ENCODE assay signal across 28 cellular contexts in the genomic region with DNA sequence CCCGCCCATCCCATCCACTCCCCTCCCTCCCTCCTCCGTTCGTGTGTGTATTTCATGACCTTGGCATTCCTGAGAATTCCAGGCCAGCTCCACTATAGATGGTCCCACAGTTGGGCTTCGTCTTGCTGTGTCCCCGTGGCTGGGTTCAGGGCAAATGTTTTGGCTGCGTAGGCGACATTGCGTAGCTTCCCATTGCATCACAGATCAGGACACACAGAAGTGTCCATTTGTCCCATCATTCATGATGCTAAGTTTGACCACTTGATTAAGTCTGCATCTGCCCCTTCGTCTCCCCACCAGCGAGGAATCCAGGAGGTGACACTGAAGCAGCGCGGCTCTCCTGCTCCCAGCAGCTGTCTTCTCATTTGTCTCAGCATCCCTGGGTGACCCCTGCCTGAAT. TPM values are rescaled to one million over a fixed set of nuclear protein-coding genes. Genes with fewer than 3 reads are reported as not detected.
"Had no signal": no experiment of that assay in that cellular context is flagged by ENCODE, and none has a peak within 500 bp of the region (broad histone marks: within the 10 kb centered on the region; RNA-seq: fewer than 3 reads in every experiment).

No MANE protein-coding gene starts in this region.

- H3K9me3 ChIP-seq: colonic mucosa, esophagus muscularis mucosa, mucosa of descending colon, prostate gland, suprapubic skin, transverse colon, upper lobe of right lung, uterus had no signal

- H3K27ac ChIP-seq: colonic mucosa, esophagus muscularis mucosa, foreskin keratinocyte, parathyroid adenoma, prostate gland, suprapubic skin, transverse colon, upper lobe of right lung, uterus had no signal

- DNase-seq: colonic mucosa; effector CD8-positive, alpha-beta T cell; endodermal cell; foreskin keratinocyte; mucosa of descending colon; naive B cell; right cardiac atrium; small intestine; stimulated activated CD4-positive, alpha-beta T cell treated with anti-CD3 and anti-CD28 coated beads, Interleukin-15, amount 100 ng/mL, for 24 hours; stimulated activated CD4-positive, alpha-beta T cell treated with anti-CD3 and anti-CD28 coated beads, Interleukin-2, amount 100 ng/mL, for 48 hours; stimulated activated naive CD4-positive, alpha-beta T cell; stimulated activated naive CD8-positive, alpha-beta T cell treated with anti-CD3 and anti-CD28 coated beads, Interleukin-15, amount 100 ng/mL, for 72 hours; transverse colon; upper lobe of right lung; uterus had no signal

- H3K4me1 Mint-ChIP-seq: memory B cell; mesothelial cell of epicardium; stimulated activated naive CD8-positive, alpha-beta T cell treated with anti-CD3 and anti-CD28 coated beads, Interleukin-15, amount 100 ng/mL, for 72 hours had no signal

- H3K4me3 ChIP-seq: colonic mucosa, esophagus muscularis mucosa, lung, mucosa of descending colon, prostate gland, suprapubic skin, transverse colon, upper lobe of right lung, uterus had no signal

- ATAC-seq: foreskin keratinocyte; left lobe of liver; mucosa of descending colon; natural killer cell treated with Interleukin-12 subunit alpha and Interleukin-12 subunit beta and Interleukin-15 and Interleukin-18, amount 100 ng/mL, for 72 hours; right cardiac atrium; stimulated activated naive CD8-positive, alpha-beta T cell treated with anti-CD3 and anti-CD28 coated beads, Interleukin-15, amount 100 ng/mL, for 72 hours; upper lobe of right lung had no signal

- H3K36me3 ChIP-seq: prostate gland, uterus had no signal

- H3K27me3 Mint-ChIP-seq: dendritic cell treated with granulocyte-macrophage colony-stimulating factor and Interleukin-4, amounts not matched to agents 40 ng/mL and 50 ng/mL, for 4 days; memory B cell; naive B cell; natural killer cell treated with Interleukin-12 subunit alpha and Interleukin-12 subunit beta and Interleukin-15 and Interleukin-18, amount 100 ng/mL, for 72 hours; stimulated activated naive CD8-positive, alpha-beta T cell treated with anti-CD3 and anti-CD28 coated beads, Interleukin-15, amount 100 ng/mL, for 72 hours had no signal

- H3K4me3 Mint-ChIP-seq: dendritic cell treated with granulocyte-macrophage colony-stimulating factor and Interleukin-4, amounts not matched to agents 40 ng/mL and 50 ng/mL, for 4 days; endodermal cell; memory B cell; mesothelial cell of epicardium; naive B cell; natural killer cell treated with Interleukin-12 subunit alpha and Interleukin-12 subunit beta and Interleukin-15 and Interleukin-18, amount 100 ng/mL, for 72 hours; neural crest cell; stimulated activated naive CD8-positive, alpha-beta T cell treated with anti-CD3 and anti-CD28 coated beads, Interleukin-15, amount 100 ng/mL, for 72 hours had no signal

- H3K27ac Mint-ChIP-seq: dendritic cell treated with granulocyte-macrophage colony-stimulating factor and Interleukin-4, amounts not matched to agents 40 ng/mL and 50 ng/mL, for 4 days; endodermal cell; memory B cell; mesothelial cell of epicardium; natural killer cell treated with Interleukin-12 subunit alpha and Interleukin-12 subunit beta and Interleukin-15 and Interleukin-18, amount 100 ng/mL, for 72 hours had no signal

- FAIRE-seq: endothelial cell of umbilical vein, keratinocyte, small intestine had no signal

- H3K9ac ChIP-seq: parathyroid adenoma had no signal

- H3K9me3 Mint-ChIP-seq: dendritic cell treated with granulocyte-macrophage colony-stimulating factor and Interleukin-4, amounts not matched to agents 40 ng/mL and 50 ng/mL, for 4 days; memory B cell; naive B cell; natural killer cell treated with Interleukin-12 subunit alpha and Interleukin-12 subunit beta and Interleukin-15 and Interleukin-18, amount 100 ng/mL, for 72 hours; neural crest cell; stimulated activated naive CD8-positive, alpha-beta T cell treated with anti-CD3 and anti-CD28 coated beads, Interleukin-15, amount 100 ng/mL, for 72 hours had no signal

- H2AFZ ChIP-seq: parathyroid adenoma had no signal

- H3K4me1 ChIP-seq: colonic mucosa, esophagus muscularis mucosa, prostate gland, suprapubic skin, transverse colon, upper lobe of right lung, uterus had no signal

- H3K27me3 ChIP-seq: colonic mucosa, esophagus muscularis mucosa, foreskin keratinocyte, suprapubic skin, transverse colon, upper lobe of right lung, uterus had no signal

RNA-seq across cellular contexts. Expression of a gene that starts 38.6 kb away (rescaled TPM):
- total RNA-seq: natural killer cell treated with Interleukin-12 subunit alpha and Interleukin-12 subunit beta and Interleukin-15 and Interleukin-18, amount 100 ng/mL, for 72 hours had no signal
